In the genomic region with DNA sequence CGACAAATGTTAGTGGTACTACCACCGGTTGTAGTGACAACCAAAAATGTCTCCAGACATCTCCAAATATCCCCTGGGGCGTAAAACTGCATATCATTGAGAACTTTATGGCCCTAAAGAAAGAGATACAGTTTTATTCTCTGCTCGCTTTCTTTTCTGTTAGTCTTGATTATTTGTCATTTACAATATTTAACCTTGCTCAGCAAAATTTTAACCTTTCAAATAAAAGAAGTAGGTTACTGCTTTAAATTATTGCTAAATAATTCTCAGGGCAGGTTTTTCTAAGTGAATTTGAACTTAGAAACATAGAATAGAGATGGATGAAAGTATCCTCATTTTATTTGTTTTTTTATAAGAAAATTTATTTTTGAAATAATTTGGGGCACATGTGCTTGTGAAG, we compare ENCODE assay signal across 7 cellular contexts.
"Had no signal": no experiment of that assay in that cellular context is flagged by ENCODE, and none has a peak within 500 bp of the region (broad histone marks: within the 10 kb centered on the region; RNA-seq: fewer than 3 reads in every experiment).

No MANE protein-coding gene starts in this region.

- DNase-seq: H7, HCEC 1CT, Karpas-422, KBM-7 had no signal

- H3K4me2 ChIP-seq: GM23338, KMS-11 had no signal

- H3K4me3 Mint-ChIP-seq: GM23338 had no signal

- ATAC-seq: GM23338 had no signal

- H3K9ac ChIP-seq: KMS-11 had no signal

- H3K27ac Mint-ChIP-seq: GM23338 had no signal

- FAIRE-seq: HTR-8/SVneo had no signal

- H3K4me3 ChIP-seq: GM23338 had no signal

- H2AFZ ChIP-seq: GM23338 had no signal

- H3K27ac ChIP-seq: KMS-11 had no signal

- H3K4me1 Mint-ChIP-seq: GM23338 had no signal
